ENCODE assay signal across 30 cellular contexts in genomic region chr9:131554088-131554864, GRCh38. TPM values are rescaled to one million over a fixed set of nuclear protein-coding genes. Genes with fewer than 3 reads are reported as not detected.
DNase-seq lines count a peak whose midpoint lies in the region; ATAC-seq and TF ChIP-seq lines count a peak whose summit lies in the region.
"Had no signal": no experiment of that assay in that cellular context is flagged by ENCODE, and none has a peak within 500 bp of the region (broad histone marks: within the 10 kb centered on the region; RNA-seq: fewer than 3 reads in every experiment).

No MANE protein-coding gene starts in this region.

- no peaks in the 10 kb centered on the region for H3K9me3 Mint-ChIP-seq in activated naive CD8-positive, alpha-beta T cell treated with anti-CD3 and anti-CD28 coated beads, Interleukin-2, amount 50 U/mL, for 24 hours
- no peaks in the 10 kb centered on the region for H3K9me3 Mint-ChIP-seq in activated naive CD8-positive, alpha-beta T cell treated with anti-CD3 and anti-CD28 coated beads for 36 hours
- peaks cover 13% of the 10 kb centered on the region for H3K9me3 Mint-ChIP-seq in WTC11
- no peaks in the 10 kb centered on the region for H3K9me3 Mint-ChIP-seq in type B pancreatic cell
- H3K9me3 Mint-ChIP-seq: T-cell had no signal

- POLR2A ChIA-PET in WTC11 (lab: Charles Lee), result interaction anchor here (0.8 kb wide), 1 partner anchor 8 kb away, joined by 3 read pairs; no protein-coding TSS in a partner anchor

- no peak for DNase-seq in activated naive CD8-positive, alpha-beta T cell treated with anti-CD3 and anti-CD28 coated beads, Interleukin-2, amount 50 U/mL, for 24 hours
- DNase-seq in activated naive CD8-positive, alpha-beta T cell treated with anti-CD3 and anti-CD28 coated beads for 36 hours, result no peak
- DNase-seq in WTC11 (ENCODE audit: low spot score) (no peak), iPS-NIHi11 (ENCODE audit: low spot score) (peak; percentile 37), testis (no peak), type B pancreatic cell (ENCODE audit: extremely low spot score, unreplicated experiment) (no peak), SJCRH30 (no peak)
- DNase-seq: ACHN; activated CD4-positive, alpha-beta T cell treated with anti-CD3 and anti-CD28 coated beads, Interleukin-2, amount 50 U/mL, for 1 hour; activated gamma-delta T cell; C1 segment of cervical spinal cord; effector memory CD4-positive, alpha-beta T cell; esophagus squamous epithelium; Kasumi-1; left cardiac atrium; mesenchymal stem cell; NCI-H1048; NCI-H187 treated with DMSO at 0.1 percent for 48 hours; NCI-H226; PC-9; SHP77; stimulated activated CD4-positive, alpha-beta T cell treated with anti-CD3 and anti-CD28 coated beads, Interleukin-4, amount 100 ng/mL, for 24 hours; stomach; T-cell; upper lobe of right lung had no signal

- WGBS in testis, 2 donors, result 46 to 62% methylated on average over 10 to 37 of the region's 65 CpGs

- no peaks in the 10 kb centered on the region for H3K4me1 Mint-ChIP-seq in activated naive CD8-positive, alpha-beta T cell treated with anti-CD3 and anti-CD28 coated beads, Interleukin-2, amount 50 U/mL, for 24 hours
- H3K4me1 Mint-ChIP-seq in activated naive CD8-positive, alpha-beta T cell treated with anti-CD3 and anti-CD28 coated beads for 36 hours, result peaks cover 3% of the 10 kb centered on the region
- peaks cover 3% of the 10 kb centered on the region; the same call in 1 of the 2 replicates for H3K4me1 Mint-ChIP-seq in WTC11
- H3K4me1 Mint-ChIP-seq in type B pancreatic cell (ENCODE audit: unreplicated experiment), result peaks cover 5% of the 10 kb centered on the region
- H3K4me1 Mint-ChIP-seq: brain had no signal

- TF ChIP-seq CTCF in WTC11 (IDR thresholded peaks at IDR 0.05) (no peak), testis (IDR thresholded peaks at IDR 0.05) (no peak), type B pancreatic cell (conservative IDR thresholded peaks at IDR 0.05) (no peak)

- H3K4me3 ChIP-seq in testis (peak overlapping the region in 1 of 2 donors; percentile 26), SJCRH30 (no peak overlapping the region)
- H3K4me3 ChIP-seq: esophagus squamous epithelium, HAP-1, PC-9, stomach, upper lobe of right lung had no signal

- H3K36me3 ChIP-seq in testis (ENCODE audit: low read depth, missing control alignments), result no peaks in the 10 kb centered on the region
- H3K36me3 ChIP-seq in SJCRH30, result no peaks in the 10 kb centered on the region
- H3K36me3 ChIP-seq: esophagus squamous epithelium, HAP-1, upper lobe of right lung had no signal

- H3K27me3 ChIP-seq in testis (no peaks in the 10 kb centered on the region), SJCRH30 (no peaks in the 10 kb centered on the region)

- no peak overlapping the region for H3K4me3 Mint-ChIP-seq in activated naive CD8-positive, alpha-beta T cell treated with anti-CD3 and anti-CD28 coated beads, Interleukin-2, amount 50 U/mL, for 24 hours
- no peak overlapping the region for H3K4me3 Mint-ChIP-seq in activated naive CD8-positive, alpha-beta T cell treated with anti-CD3 and anti-CD28 coated beads for 36 hours
- H3K4me3 Mint-ChIP-seq in WTC11 (peak overlapping the region; percentile 47), type B pancreatic cell (no peak overlapping the region)

- no peak for TF ChIP-seq POLR2A in testis (IDR thresholded peaks at IDR 0.05)

- H3K4me1 ChIP-seq in testis (no peaks in the 10 kb centered on the region), SJCRH30 (no peaks in the 10 kb centered on the region; the same call in 1 of the 2 replicates)
- H3K4me1 ChIP-seq: esophagus squamous epithelium, HAP-1, stomach, upper lobe of right lung had no signal

- H3K27ac ChIP-seq in testis (no peak overlapping the region), SJCRH30 (no peak overlapping the region)
- H3K27ac ChIP-seq: esophagus squamous epithelium, PC-9, stomach, upper lobe of right lung had no signal

- H3K9me3 ChIP-seq in testis, result no peaks in the 10 kb centered on the region
- H3K9me3 ChIP-seq in SJCRH30 (replicated peaks), result no peaks in the 10 kb centered on the region
- H3K9me3 ChIP-seq: esophagus squamous epithelium, HAP-1, stomach, upper lobe of right lung had no signal

- H3K36me3 Mint-ChIP-seq in activated naive CD8-positive, alpha-beta T cell treated with anti-CD3 and anti-CD28 coated beads, Interleukin-2, amount 50 U/mL, for 24 hours (ENCODE audit: low read depth), result no peaks in the 10 kb centered on the region
- no peaks in the 10 kb centered on the region for H3K36me3 Mint-ChIP-seq in activated naive CD8-positive, alpha-beta T cell treated with anti-CD3 and anti-CD28 coated beads for 36 hours
- H3K36me3 Mint-ChIP-seq in WTC11 (no peaks in the 10 kb centered on the region; the same call in 1 of the 2 replicates), type B pancreatic cell (no peaks in the 10 kb centered on the region)
- H3K36me3 Mint-ChIP-seq: brain had no signal

- CTCF ChIA-PET in WTC11 (lab: Charles Lee), result interaction anchor here (0.6 to 1.3 kb wide), 10 partner anchors 9 to 1323 kb away, joined by 3 to 5 read pairs (median 3); partner anchors contain the start of gene PRRT1B

- ATAC-seq in activated naive CD8-positive, alpha-beta T cell treated with anti-CD3 and anti-CD28 coated beads, Interleukin-2, amount 50 U/mL, for 24 hours, result peak; percentile 64
- peak; percentile 72 for ATAC-seq in WTC11
- ATAC-seq in esophagus mucosa, result no peak
- ATAC-seq: left cardiac atrium had no signal

- intact Hi-C loops in testis (cut with DNase I; ENCODE audit: low total_unique reads), result no loop called here

- H3K27ac Mint-ChIP-seq in activated naive CD8-positive, alpha-beta T cell treated with anti-CD3 and anti-CD28 coated beads, Interleukin-2, amount 50 U/mL, for 24 hours, result no peak overlapping the region
- no peak overlapping the region for H3K27ac Mint-ChIP-seq in activated naive CD8-positive, alpha-beta T cell treated with anti-CD3 and anti-CD28 coated beads for 36 hours
- no peak overlapping the region for H3K27ac Mint-ChIP-seq in WTC11
- H3K27ac Mint-ChIP-seq in type B pancreatic cell, result no peak overlapping the region
- H3K27ac Mint-ChIP-seq: brain had no signal

- H3K27me3 Mint-ChIP-seq in activated naive CD8-positive, alpha-beta T cell treated with anti-CD3 and anti-CD28 coated beads, Interleukin-2, amount 50 U/mL, for 24 hours, result peaks cover 36% of the 10 kb centered on the region
- peaks cover 52% of the 10 kb centered on the region for H3K27me3 Mint-ChIP-seq in activated naive CD8-positive, alpha-beta T cell treated with anti-CD3 and anti-CD28 coated beads for 36 hours
- H3K27me3 Mint-ChIP-seq in WTC11 (ENCODE audit: low read depth) (peaks cover 67% of the 10 kb centered on the region), type B pancreatic cell (peaks cover 55% of the 10 kb centered on the region)

TF ChIP-seq in WTC11, 78 proteins besides CTCF, POLR2A, EP300 and RAD21 (continues in another document):
- no peak for TF ChIP-seq ATF3 (CRISPR knock-in tag; conservative IDR thresholded peaks at IDR 0.05)
- TF ChIP-seq HMGA2 (CRISPR knock-in tag; IDR thresholded peaks at IDR 0.05), result no peak
- no peak for TF ChIP-seq CDX4 (CRISPR knock-in tag; IDR thresholded peaks at IDR 0.05; ENCODE audit: borderline replicate concordance)
- TF ChIP-seq NR1H2 (CRISPR knock-in tag; IDR thresholded peaks at IDR 0.05), result no peak
- no peak for TF ChIP-seq SMAD3 (CRISPR knock-in tag; IDR thresholded peaks at IDR 0.05; ENCODE audit: borderline replicate concordance)
- TF ChIP-seq FOXJ3 (CRISPR knock-in tag; IDR thresholded peaks at IDR 0.05; ENCODE audit: borderline replicate concordance), result no peak
- no peak for TF ChIP-seq ZNF317 (CRISPR knock-in tag; IDR thresholded peaks at IDR 0.05; ENCODE audit: borderline replicate concordance, low read depth)
- TF ChIP-seq ZNF396 (CRISPR knock-in tag; IDR thresholded peaks at IDR 0.05; ENCODE audit: borderline replicate concordance), result no peak

RNA-seq across cellular contexts. Expression of gene PRRT1B, which starts 9.0 kb away (rescaled TPM):
- total RNA-seq in activated naive CD8-positive, alpha-beta T cell treated with anti-CD3 and anti-CD28 coated beads for 36 hours, result not detected
- 0.48 to 1.2 TPM (median 0.78 TPM) in 3 replicates for total RNA-seq in WTC11 (2021)
- total RNA-seq in testis, result under 1 TPM in 1 of 2 donors, not detected in 1; 0.47 TPM
- polyA plus RNA-seq in testis (ENCODE audit: insufficient read depth, low read depth, low replicate concordance), result not detected
- total RNA-seq in esophagus mucosa, result not detected
- total RNA-seq in type B pancreatic cell (ENCODE audit: low replicate concordance), result 3.0 and 5.6 TPM in 2 replicates
- not detected in 2 replicates for total RNA-seq in SJCRH30 (2014; rRNA removed; shearing (Covaris generic))
- total RNA-seq: esophagus squamous epithelium, HT1080, left cardiac atrium, omental fat pad, PC-9, T-cell had no signal

RNA-seq across cellular contexts. Expression of gene UCK1, which starts 23.2 kb away (rescaled TPM):
- 10 to 100 TPM; 22.1 to 23.0 TPM for total RNA-seq in activated naive CD8-positive, alpha-beta T cell treated with anti-CD3 and anti-CD28 coated beads for 36 hours
- total RNA-seq in WTC11 (2021) (28.0 to 30.6 TPM (median 29.6 TPM) in 3 replicates), testis (10 to 100 TPM; 34.3 to 49.9 TPM), esophagus mucosa (15.3 TPM), type B pancreatic cell (ENCODE audit: low replicate concordance) (25.9 and 36.8 TPM in 2 replicates)
- polyA plus RNA-seq in testis (ENCODE audit: insufficient read depth, low read depth, low replicate concordance), result 41.1 TPM
- 49.2 and 54.3 TPM in 2 replicates for total RNA-seq in SJCRH30 (2014; rRNA removed; shearing (Covaris generic))

RNA-seq across cellular contexts. Expression of gene POMT1, which starts 51.6 kb away (rescaled TPM):
- total RNA-seq in activated naive CD8-positive, alpha-beta T cell treated with anti-CD3 and anti-CD28 coated beads for 36 hours, result 10 to 100 TPM; 19.4 to 21.5 TPM
- total RNA-seq in WTC11 (2021), result 35.2 to 36.4 TPM (median 36.2 TPM) in 3 replicates
- total RNA-seq in testis, result 100 to 1,000 TPM in 1 of 2 donors, 10 to 100 TPM in 1; 99.7 to 117 TPM
- polyA plus RNA-seq in testis (ENCODE audit: insufficient read depth, low read depth, low replicate concordance), result 118 TPM
- 13.1 TPM for total RNA-seq in esophagus mucosa
- total RNA-seq in type B pancreatic cell (ENCODE audit: low replicate concordance), result 48.7 and 55.4 TPM in 2 replicates
- 23.0 and 25.6 TPM in 2 replicates for total RNA-seq in SJCRH30 (2014; rRNA removed; shearing (Covaris generic))
